ENCODE assay signal across 9 cellular contexts in genomic region chr1:177948336-177948972, GRCh38. TPM values are rescaled to one million over a fixed set of nuclear protein-coding genes. Genes with fewer than 3 reads are reported as not detected.
DNase-seq lines count a peak whose midpoint lies in the region; ATAC-seq and TF ChIP-seq lines count a peak whose summit lies in the region.
"Had no signal": no experiment of that assay in that cellular context is flagged by ENCODE, and none has a peak within 500 bp of the region (broad histone marks: within the 10 kb centered on the region; RNA-seq: fewer than 3 reads in every experiment).

No MANE protein-coding gene starts in this region.

- CTCF ChIA-PET in AG04450 (lab: Charles Lee) (interaction anchor here (0.6 to 4.3 kb wide), 22 partner anchors 10 to 1052 kb away, joined by 3 to 30 read pairs (median 6); no protein-coding TSS in a partner anchor), T-cell (lab: Charles Lee) (no interaction called here)

- no peak for DNase-seq in AG04450 (ENCODE audit: low read depth, low spot score)
- peak; percentile 67 for DNase-seq in NB4 (ENCODE audit: low read depth)
- peak; percentile 54 for DNase-seq in SK-N-DZ (ENCODE audit: low spot score)
- DNase-seq in erythroblast (lab: John Stamatoyannopoulos, UW), result peak; percentile 25 to 40
- DNase-seq in myocyte (ENCODE audit: low read depth), result peak; percentile 82
- DNase-seq in T-cell, result no peak

- ATAC-seq in HG02588 (IDR thresholded peaks at IDR 0.05; ENCODE audit: unreplicated experiment) (peak; percentile 86), T-cell (replicated peaks in 1 of 4) (no peak)

- no peaks in the 10 kb centered on the region for H3K27me3 ChIP-seq in AG04450 (ENCODE audit: control insufficient read depth, insufficient read depth, low read length)

- no peaks in the 10 kb centered on the region for H3K9me3 Mint-ChIP-seq in T-cell
- H3K9me3 Mint-ChIP-seq: IgD-negative memory B cell had no signal

- no peak overlapping the region for H3K27ac ChIP-seq in AG04450 (ENCODE audit: low read depth, low read length)

- peak; percentile 98 for TF ChIP-seq CTCF in AG04450 (IDR thresholded peaks at IDR 0.05; ENCODE audit: low read depth, low read length)
- TF ChIP-seq CTCF in GM12873 (IDR thresholded peaks at IDR 0.05; ENCODE audit: insufficient read depth, low read depth, low read length, missing control alignments), result peak; percentile 90
- peak; percentile 89 for TF ChIP-seq CTCF in NB4 (IDR thresholded peaks at IDR 0.05; ENCODE audit: low read depth, low read length)

- H3K4me3 ChIP-seq in AG04450 (ENCODE audit: low read depth, low read length), result no peak overlapping the region
- H3K4me3 ChIP-seq in NB4 (ENCODE audit: low read depth, low read length), result no peak overlapping the region

- H3K36me3 Mint-ChIP-seq in T-cell, result no peaks in the 10 kb centered on the region

- no peaks in the 10 kb centered on the region for H3K9me3 ChIP-seq in AG04450 (ENCODE audit: control insufficient read depth, insufficient read depth, low read length)

- peaks cover 0 to 4% (median 0%) of the 10 kb centered on the region in 3 donors for H3K4me1 Mint-ChIP-seq in T-cell

- no peak overlapping the region for H3K4me3 Mint-ChIP-seq in T-cell
- H3K4me3 Mint-ChIP-seq: IgD-negative memory B cell had no signal

- H3K27ac Mint-ChIP-seq in T-cell, result no peak overlapping the region
- H3K27ac Mint-ChIP-seq: IgD-negative memory B cell had no signal

- peaks cover 0 to 5% of the 10 kb centered on the region in 2 donors for H3K27me3 Mint-ChIP-seq in T-cell

- POLR2A ChIA-PET in AG04450 (lab: Yijun Ruan, JAX), result no interaction called here
- POLR2A ChIA-PET in T-cell (lab: Charles Lee), result no interaction called here

- TF ChIP-seq POLR2A in NB4 (IDR thresholded peaks at IDR 0.05; ENCODE audit: extremely low read depth, insufficient read length) (no peak), erythroblast (IDR thresholded peaks at IDR 0.05; ENCODE audit: low read length) (no peak)

RNA-seq across cellular contexts. Expression of gene SEC16B, which starts 21.4 kb away (rescaled TPM):
- 4.0 and 4.3 TPM in 2 replicates for polyA plus RNA-seq in AG04450 (2011; rRNA removed)
- 3.8 and 5.7 TPM in 2 replicates for polyA minus RNA-seq in AG04450 (2011; rRNA and poly(A)+ RNA removed)
- polyA plus RNA-seq in SK-N-DZ (2014; cell fraction: cytosol; rRNA removed), result 0.03 TPM in 1 of 2 replicates, not detected in the other
- polyA plus RNA-seq in SK-N-DZ (2014; cell fraction: nucleus; rRNA removed), result 0.14 TPM in 1 of 2 replicates, not detected in the other
- total RNA-seq in myocyte (1.8 and 3.3 TPM in 2 replicates), T-cell (not detected)
- 5.5 TPM for polyA plus RNA-seq in myocyte (2012)
- polyA plus RNA-seq: IgD-negative memory B cell had no signal

Comparison
In these comparisons a context has a peak if more than half of its experiments do, and no peak if none do; other contexts are left out.
1. DNase-seq: peak in NB4 (single experiment), SK-N-DZ (single experiment), erythroblast (2 of 2) and myocyte (single experiment); none in AG04450 (single experiment) and T-cell (0 of 34).
2. Peak in every context shown above with its lines, with median percentiles within 50 percentile points of each other: CTCF ChIP-seq.